ENCODE assay signal across 1 cellular context in the genomic region with DNA sequence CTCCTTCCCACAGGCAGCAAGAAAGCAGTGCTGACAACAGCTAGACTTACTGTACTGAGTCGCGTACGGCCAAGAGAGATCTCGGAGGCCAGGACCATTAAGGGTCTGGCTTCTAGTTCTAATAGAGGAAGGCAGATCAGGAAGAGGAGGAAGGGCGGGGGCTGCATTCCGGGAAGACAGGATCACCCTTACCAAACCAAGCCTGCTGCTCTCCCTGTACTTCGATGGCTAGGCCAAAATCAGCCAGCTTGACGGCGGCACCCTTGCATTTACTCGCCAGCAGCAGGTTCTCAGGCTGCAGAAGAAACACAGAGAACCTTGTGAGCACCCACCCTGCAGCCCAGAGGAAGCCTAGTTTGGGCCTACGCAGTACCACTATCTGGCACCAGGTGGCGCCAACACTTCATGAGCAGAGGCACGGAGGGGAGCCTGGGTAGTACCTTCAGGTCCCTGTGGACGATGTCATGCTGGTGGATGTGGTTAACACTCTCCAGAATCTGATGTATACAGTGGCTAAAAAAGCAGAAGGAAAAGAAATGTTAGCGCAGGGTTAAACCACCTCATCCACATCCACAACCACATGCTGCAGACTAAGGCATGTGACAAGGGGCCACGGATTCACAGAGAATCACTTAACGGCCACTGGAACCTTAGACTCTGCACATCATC.
TF ChIP-seq lines count a peak whose summit lies in the region.

No MANE protein-coding gene starts in this region.

TF ChIP-seq in GM12878, 131 proteins besides CTCF, POLR2A, EP300 and RAD21 (continues in another document):
- TF ChIP-seq, protein P1, sequence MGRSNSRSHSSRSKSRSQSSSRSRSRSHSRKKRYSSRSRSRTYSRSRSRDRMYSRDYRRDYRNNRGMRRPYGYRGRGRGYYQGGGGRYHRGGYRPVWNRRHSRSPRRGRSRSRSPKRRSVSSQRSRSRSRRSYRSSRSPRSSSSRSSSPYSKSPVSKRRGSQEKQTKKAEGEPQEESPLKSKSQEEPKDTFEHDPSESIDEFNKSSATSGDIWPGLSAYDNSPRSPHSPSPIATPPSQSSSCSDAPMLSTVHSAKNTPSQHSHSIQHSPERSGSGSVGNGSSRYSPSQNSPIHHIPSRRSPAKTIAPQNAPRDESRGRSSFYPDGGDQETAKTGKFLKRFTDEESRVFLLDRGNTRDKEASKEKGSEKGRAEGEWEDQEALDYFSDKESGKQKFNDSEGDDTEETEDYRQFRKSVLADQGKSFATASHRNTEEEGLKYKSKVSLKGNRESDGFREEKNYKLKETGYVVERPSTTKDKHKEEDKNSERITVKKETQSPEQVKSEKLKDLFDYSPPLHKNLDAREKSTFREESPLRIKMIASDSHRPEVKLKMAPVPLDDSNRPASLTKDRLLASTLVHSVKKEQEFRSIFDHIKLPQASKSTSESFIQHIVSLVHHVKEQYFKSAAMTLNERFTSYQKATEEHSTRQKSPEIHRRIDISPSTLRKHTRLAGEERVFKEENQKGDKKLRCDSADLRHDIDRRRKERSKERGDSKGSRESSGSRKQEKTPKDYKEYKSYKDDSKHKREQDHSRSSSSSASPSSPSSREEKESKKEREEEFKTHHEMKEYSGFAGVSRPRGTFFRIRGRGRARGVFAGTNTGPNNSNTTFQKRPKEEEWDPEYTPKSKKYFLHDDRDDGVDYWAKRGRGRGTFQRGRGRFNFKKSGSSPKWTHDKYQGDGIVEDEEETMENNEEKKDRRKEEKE (IDR thresholded peaks at IDR 0.05): no peak
- TF ChIP-seq, protein P2, sequence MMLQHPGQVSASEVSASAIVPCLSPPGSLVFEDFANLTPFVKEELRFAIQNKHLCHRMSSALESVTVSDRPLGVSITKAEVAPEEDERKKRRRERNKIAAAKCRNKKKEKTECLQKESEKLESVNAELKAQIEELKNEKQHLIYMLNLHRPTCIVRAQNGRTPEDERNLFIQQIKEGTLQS (IDR thresholded peaks at IDR 0.05; ENCODE audit: borderline replicate concordance, extremely low read depth, low read depth, low read length): no peak
- TF ChIP-seq MEF2A (IDR thresholded peaks at IDR 0.05; ENCODE audit: insufficient read depth, low read depth, low read length) (peak; percentile 62; the same call in 1 of the 2 replicates), FOXK2 (IDR thresholded peaks at IDR 0.05) (peak; percentile 75), YBX1 (IDR thresholded peaks at IDR 0.05) (no peak), NFIC (IDR thresholded peaks at IDR 0.05; ENCODE audit: low read depth, low read length) (no peak), ZNF24 (IDR thresholded peaks at IDR 0.05) (peak; percentile 83; the same call in 1 of the 2 replicates), PAX8 (IDR thresholded peaks at IDR 0.05) (no peak), MTA3 (IDR thresholded peaks at IDR 0.05; ENCODE audit: borderline replicate concordance, low read length) (no peak), JUND (IDR thresholded peaks at IDR 0.05; ENCODE audit: low read depth, low read length) (0 out of 2 replicates have a peak, but pooled peaks have one; percentile 44), SPI1 (IDR thresholded peaks at IDR 0.05; ENCODE audit: borderline replicate concordance, insufficient read depth, low read depth, low read length) (no peak), MTA2 (IDR thresholded peaks at IDR 0.05; ENCODE audit: low read depth) (peak; percentile 96), SRF (IDR thresholded peaks at IDR 0.05; ENCODE audit: low read depth in 2 of 2, low read length in 2 of 2) (no peak), TCF12 (IDR thresholded peaks at IDR 0.05; ENCODE audit: low read depth, low read length) (peak; percentile 4; the same call in 1 of the 2 replicates), EED (IDR thresholded peaks at IDR 0.05; ENCODE audit: low read depth) (peak; percentile 84), MXI1 (IDR thresholded peaks at IDR 0.05; ENCODE audit: low read depth, low read length) (peak; percentile 72), JUNB (IDR thresholded peaks at IDR 0.05) (no peak), RUNX3 (IDR thresholded peaks at IDR 0.05; ENCODE audit: low read length) (peak; percentile 96), ZNF207 (IDR thresholded peaks at IDR 0.05; ENCODE audit: borderline replicate concordance) (0 out of 2 replicates have a peak, but pooled peaks have one; percentile 42), ZNF384 (IDR thresholded peaks at IDR 0.05; ENCODE audit: borderline replicate concordance, low read depth, low read length) (no peak), IKZF2 (IDR thresholded peaks at IDR 0.05) (peak; percentile 99), SMC3 (IDR thresholded peaks at IDR 0.05; ENCODE audit: borderline replicate concordance, low read length) (peak; percentile 100), HDAC2 (IDR thresholded peaks at IDR 0.05) (no peak), HCFC1 (IDR thresholded peaks at IDR 0.05; ENCODE audit: low read length) (peak; percentile 8; the same call in 1 of the 2 replicates), ZNF217 (IDR thresholded peaks at IDR 0.05) (no peak)
- TF ChIP-seq, protein P3, sequence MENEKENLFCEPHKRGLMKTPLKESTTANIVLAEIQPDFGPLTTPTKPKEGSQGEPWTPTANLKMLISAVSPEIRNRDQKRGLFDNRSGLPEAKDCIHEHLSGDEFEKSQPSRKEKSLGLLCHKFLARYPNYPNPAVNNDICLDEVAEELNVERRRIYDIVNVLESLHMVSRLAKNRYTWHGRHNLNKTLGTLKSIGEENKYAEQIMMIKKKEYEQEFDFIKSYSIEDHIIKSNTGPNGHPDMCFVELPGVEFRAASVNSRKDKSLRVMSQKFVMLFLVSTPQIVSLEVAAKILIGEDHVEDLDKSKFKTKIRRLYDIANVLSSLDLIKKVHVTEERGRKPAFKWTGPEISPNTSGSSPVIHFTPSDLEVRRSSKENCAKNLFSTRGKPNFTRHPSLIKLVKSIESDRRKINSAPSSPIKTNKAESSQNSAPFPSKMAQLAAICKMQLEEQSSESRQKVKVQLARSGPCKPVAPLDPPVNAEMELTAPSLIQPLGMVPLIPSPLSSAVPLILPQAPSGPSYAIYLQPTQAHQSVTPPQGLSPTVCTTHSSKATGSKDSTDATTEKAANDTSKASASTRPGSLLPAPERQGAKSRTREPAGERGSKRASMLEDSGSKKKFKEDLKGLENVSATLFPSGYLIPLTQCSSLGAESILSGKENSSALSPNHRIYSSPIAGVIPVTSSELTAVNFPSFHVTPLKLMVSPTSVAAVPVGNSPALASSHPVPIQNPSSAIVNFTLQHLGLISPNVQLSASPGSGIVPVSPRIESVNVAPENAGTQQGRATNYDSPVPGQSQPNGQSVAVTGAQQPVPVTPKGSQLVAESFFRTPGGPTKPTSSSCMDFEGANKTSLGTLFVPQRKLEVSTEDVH (IDR thresholded peaks at IDR 0.05; ENCODE audit: low read depth, partially characterized antibody): peak; percentile 62
- TF ChIP-seq, protein P4, sequence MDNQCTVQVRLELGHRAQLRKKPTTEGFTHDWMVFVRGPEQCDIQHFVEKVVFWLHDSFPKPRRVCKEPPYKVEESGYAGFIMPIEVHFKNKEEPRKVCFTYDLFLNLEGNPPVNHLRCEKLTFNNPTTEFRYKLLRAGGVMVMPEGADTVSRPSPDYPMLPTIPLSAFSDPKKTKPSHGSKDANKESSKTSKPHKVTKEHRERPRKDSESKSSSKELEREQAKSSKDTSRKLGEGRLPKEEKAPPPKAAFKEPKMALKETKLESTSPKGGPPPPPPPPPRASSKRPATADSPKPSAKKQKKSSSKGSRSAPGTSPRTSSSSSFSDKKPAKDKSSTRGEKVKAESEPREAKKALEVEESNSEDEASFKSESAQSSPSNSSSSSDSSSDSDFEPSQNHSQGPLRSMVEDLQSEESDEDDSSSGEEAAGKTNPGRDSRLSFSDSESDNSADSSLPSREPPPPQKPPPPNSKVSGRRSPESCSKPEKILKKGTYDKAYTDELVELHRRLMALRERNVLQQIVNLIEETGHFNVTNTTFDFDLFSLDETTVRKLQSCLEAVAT (IDR thresholded peaks at IDR 0.05): peak; percentile 98
- TF ChIP-seq, protein P5, sequence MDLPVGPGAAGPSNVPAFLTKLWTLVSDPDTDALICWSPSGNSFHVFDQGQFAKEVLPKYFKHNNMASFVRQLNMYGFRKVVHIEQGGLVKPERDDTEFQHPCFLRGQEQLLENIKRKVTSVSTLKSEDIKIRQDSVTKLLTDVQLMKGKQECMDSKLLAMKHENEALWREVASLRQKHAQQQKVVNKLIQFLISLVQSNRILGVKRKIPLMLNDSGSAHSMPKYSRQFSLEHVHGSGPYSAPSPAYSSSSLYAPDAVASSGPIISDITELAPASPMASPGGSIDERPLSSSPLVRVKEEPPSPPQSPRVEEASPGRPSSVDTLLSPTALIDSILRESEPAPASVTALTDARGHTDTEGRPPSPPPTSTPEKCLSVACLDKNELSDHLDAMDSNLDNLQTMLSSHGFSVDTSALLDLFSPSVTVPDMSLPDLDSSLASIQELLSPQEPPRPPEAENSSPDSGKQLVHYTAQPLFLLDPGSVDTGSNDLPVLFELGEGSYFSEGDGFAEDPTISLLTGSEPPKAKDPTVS (IDR thresholded peaks at IDR 0.05; ENCODE audit: low read depth, low read length): no peak
- TF ChIP-seq, protein P6, sequence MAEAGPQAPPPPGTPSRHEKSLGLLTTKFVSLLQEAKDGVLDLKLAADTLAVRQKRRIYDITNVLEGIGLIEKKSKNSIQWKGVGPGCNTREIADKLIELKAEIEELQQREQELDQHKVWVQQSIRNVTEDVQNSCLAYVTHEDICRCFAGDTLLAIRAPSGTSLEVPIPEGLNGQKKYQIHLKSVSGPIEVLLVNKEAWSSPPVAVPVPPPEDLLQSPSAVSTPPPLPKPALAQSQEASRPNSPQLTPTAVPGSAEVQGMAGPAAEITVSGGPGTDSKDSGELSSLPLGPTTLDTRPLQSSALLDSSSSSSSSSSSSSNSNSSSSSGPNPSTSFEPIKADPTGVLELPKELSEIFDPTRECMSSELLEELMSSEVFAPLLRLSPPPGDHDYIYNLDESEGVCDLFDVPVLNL (IDR thresholded peaks at IDR 0.05; ENCODE audit: low read depth, low read length): no peak
- TF ChIP-seq, protein P7, sequence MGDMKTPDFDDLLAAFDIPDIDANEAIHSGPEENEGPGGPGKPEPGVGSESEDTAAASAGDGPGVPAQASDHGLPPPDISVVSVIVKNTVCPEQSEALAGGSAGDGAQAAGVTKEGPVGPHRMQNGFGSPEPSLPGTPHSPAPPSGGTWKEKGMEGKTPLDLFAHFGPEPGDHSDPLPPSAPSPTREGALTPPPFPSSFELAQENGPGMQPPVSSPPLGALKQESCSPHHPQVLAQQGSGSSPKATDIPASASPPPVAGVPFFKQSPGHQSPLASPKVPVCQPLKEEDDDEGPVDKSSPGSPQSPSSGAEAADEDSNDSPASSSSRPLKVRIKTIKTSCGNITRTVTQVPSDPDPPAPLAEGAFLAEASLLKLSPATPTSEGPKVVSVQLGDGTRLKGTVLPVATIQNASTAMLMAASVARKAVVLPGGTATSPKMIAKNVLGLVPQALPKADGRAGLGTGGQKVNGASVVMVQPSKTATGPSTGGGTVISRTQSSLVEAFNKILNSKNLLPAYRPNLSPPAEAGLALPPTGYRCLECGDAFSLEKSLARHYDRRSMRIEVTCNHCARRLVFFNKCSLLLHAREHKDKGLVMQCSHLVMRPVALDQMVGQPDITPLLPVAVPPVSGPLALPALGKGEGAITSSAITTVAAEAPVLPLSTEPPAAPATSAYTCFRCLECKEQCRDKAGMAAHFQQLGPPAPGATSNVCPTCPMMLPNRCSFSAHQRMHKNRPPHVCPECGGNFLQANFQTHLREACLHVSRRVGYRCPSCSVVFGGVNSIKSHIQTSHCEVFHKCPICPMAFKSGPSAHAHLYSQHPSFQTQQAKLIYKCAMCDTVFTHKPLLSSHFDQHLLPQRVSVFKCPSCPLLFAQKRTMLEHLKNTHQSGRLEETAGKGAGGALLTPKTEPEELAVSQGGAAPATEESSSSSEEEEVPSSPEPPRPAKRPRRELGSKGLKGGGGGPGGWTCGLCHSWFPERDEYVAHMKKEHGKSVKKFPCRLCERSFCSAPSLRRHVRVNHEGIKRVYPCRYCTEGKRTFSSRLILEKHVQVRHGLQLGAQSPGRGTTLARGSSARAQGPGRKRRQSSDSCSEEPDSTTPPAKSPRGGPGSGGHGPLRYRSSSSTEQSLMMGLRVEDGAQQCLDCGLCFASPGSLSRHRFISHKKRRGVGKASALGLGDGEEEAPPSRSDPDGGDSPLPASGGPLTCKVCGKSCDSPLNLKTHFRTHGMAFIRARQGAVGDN (IDR thresholded peaks at IDR 0.05): peak; percentile 88
- TF ChIP-seq, protein P8, sequence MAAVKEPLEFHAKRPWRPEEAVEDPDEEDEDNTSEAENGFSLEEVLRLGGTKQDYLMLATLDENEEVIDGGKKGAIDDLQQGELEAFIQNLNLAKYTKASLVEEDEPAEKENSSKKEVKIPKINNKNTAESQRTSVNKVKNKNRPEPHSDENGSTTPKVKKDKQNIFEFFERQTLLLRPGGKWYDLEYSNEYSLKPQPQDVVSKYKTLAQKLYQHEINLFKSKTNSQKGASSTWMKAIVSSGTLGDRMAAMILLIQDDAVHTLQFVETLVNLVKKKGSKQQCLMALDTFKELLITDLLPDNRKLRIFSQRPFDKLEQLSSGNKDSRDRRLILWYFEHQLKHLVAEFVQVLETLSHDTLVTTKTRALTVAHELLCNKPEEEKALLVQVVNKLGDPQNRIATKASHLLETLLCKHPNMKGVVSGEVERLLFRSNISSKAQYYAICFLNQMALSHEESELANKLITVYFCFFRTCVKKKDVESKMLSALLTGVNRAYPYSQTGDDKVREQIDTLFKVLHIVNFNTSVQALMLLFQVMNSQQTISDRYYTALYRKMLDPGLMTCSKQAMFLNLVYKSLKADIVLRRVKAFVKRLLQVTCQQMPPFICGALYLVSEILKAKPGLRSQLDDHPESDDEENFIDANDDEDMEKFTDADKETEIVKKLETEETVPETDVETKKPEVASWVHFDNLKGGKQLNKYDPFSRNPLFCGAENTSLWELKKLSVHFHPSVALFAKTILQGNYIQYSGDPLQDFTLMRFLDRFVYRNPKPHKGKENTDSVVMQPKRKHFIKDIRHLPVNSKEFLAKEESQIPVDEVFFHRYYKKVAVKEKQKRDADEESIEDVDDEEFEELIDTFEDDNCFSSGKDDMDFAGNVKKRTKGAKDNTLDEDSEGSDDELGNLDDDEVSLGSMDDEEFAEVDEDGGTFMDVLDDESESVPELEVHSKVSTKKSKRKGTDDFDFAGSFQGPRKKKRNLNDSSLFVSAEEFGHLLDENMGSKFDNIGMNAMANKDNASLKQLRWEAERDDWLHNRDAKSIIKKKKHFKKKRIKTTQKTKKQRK (IDR thresholded peaks at IDR 0.05; ENCODE audit: low read depth, low read length): no peak
- TF ChIP-seq, protein P9, sequence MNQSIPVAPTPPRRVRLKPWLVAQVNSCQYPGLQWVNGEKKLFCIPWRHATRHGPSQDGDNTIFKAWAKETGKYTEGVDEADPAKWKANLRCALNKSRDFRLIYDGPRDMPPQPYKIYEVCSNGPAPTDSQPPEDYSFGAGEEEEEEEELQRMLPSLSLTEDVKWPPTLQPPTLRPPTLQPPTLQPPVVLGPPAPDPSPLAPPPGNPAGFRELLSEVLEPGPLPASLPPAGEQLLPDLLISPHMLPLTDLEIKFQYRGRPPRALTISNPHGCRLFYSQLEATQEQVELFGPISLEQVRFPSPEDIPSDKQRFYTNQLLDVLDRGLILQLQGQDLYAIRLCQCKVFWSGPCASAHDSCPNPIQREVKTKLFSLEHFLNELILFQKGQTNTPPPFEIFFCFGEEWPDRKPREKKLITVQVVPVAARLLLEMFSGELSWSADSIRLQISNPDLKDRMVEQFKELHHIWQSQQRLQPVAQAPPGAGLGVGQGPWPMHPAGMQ (IDR thresholded peaks at IDR 0.05; ENCODE audit: borderline replicate concordance): peak; percentile 52; the same call in 1 of the 2 replicates
